2 cellular contexts compared by ENCODE assay signal in genomic region chr7:27532256-27532783, GRCh38.
A peak's percentile ranks its signal among the peaks of the same experiment; 100 is the strongest.
TF ChIP-seq lines count a peak whose summit lies in the region.

No MANE protein-coding gene starts in this region.

TF ChIP-seq in HEK293, 187 proteins besides CTCF, POLR2A, EP300 and RAD21:
- TF ChIP-seq PRDM6 (tag by site-specific recombination; IDR thresholded peaks at IDR 0.05) (0 out of 2 replicates have a peak, but pooled peaks have one; percentile 8), ZNF639 (tag by site-specific recombination; IDR thresholded peaks at IDR 0.05) (no peak)

TF ChIP-seq in GM23338, 12 proteins besides CTCF, POLR2A, EP300 and RAD21 (continued from another document):
- TF ChIP-seq ZNF462 (CRISPR knock-in tag; IDR thresholded peaks at IDR 0.05) (no peak), EZH2 (IDR thresholded peaks at IDR 0.05; ENCODE audit: low read depth, unreplicated experiment) (no peak), CREB1 (CRISPR knock-in tag; IDR thresholded peaks at IDR 0.05; ENCODE audit: low read depth) (no peak), POLR2AphosphoS5 (IDR thresholded peaks at IDR 0.05; ENCODE audit: low read depth) (no peak), EZH2phosphoT487 (IDR thresholded peaks at IDR 0.05; ENCODE audit: unreplicated experiment) (no peak), REST (IDR thresholded peaks at IDR 0.05; ENCODE audit: unreplicated experiment) (no peak), ZNF331 (CRISPR knock-in tag; IDR thresholded peaks at IDR 0.05; ENCODE audit: low read depth) (no peak)
TF ChIP-seq in GM23338: peak in this region for 0.
